Comparison of ENCODE assay signal across 18 cellular contexts in the genomic region with DNA sequence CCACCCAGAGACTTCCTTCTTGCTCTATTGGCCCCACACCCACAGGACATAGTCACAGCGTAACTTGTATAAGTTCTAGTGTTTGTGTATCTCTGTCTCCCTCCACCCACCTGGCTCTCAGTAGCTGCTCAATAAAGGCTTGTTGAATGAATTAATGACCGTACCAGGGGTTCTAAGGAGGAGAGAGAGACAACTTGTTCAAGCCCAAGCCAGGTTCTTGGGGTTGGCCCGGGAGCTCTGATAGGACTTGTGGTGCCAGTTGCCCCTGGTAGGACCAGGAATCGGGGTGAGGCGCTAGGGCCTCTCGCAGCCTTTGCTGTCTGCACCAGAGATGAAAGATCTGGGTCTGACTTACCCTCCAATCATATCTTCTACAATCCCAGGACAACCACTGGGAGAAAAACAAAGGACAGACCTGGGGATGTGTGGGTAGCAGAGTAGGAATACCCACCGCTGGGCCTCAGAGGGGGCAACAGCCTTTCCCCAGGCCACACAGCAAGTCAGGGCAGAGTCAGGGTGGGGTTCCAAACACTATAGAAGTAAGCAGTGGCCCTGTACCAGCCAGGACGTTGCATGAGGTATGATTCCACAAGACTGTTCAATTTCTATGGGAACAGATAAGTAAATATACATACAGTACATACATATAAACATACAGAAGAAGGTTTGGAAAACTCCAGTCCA. TPM values are rescaled to one million over a fixed set of nuclear protein-coding genes. Genes with fewer than 3 reads are reported as not detected.
DNase-seq lines count a peak whose midpoint lies in the region; ATAC-seq and TF ChIP-seq lines count a peak whose summit lies in the region.
"Had no signal": no experiment of that assay in that cellular context is flagged by ENCODE, and none has a peak within 500 bp of the region (broad histone marks: within the 10 kb centered on the region; RNA-seq: fewer than 3 reads in every experiment).

No MANE protein-coding gene starts in this region.

- H3K27me3 ChIP-seq in right atrium auricular region (no peaks in the 10 kb centered on the region), neural progenitor cell (no peaks in the 10 kb centered on the region), uterus (no peaks in the 10 kb centered on the region)
- H3K27me3 ChIP-seq: Peyer's patch had no signal

- H3K4me1 ChIP-seq in right atrium auricular region, result peaks cover 0 to 71% of the 10 kb centered on the region in 2 donors
- peaks cover 16% of the 10 kb centered on the region for H3K4me1 ChIP-seq in neural progenitor cell
- H3K4me1 ChIP-seq in uterus, result no peaks in the 10 kb centered on the region
- H3K4me1 ChIP-seq: HAP-1 had no signal

- no peak overlapping the region for H3K4me2 ChIP-seq in neural progenitor cell

- H3K9me3 Mint-ChIP-seq in brain, result no peaks in the 10 kb centered on the region
- no peaks in the 10 kb centered on the region for H3K9me3 Mint-ChIP-seq in neural progenitor cell
- H3K9me3 Mint-ChIP-seq: naive B cell, WTC11 had no signal

- H3K27ac Mint-ChIP-seq in brain (peak overlapping the region in 3 of 5 experiments; percentile 19 to 50 (median 29)), neural progenitor cell (peak overlapping the region; percentile 59)
- H3K27ac Mint-ChIP-seq: WTC11 had no signal

- H3K4me3 ChIP-seq in right atrium auricular region (no peak overlapping the region), neural progenitor cell (no peak overlapping the region), uterus (no peak overlapping the region)
- H3K4me3 ChIP-seq: HAP-1, Peyer's patch, transverse colon had no signal

- H3K9me3 ChIP-seq in right atrium auricular region (no peaks in the 10 kb centered on the region), neural progenitor cell (ENCODE audit: low read depth) (no peaks in the 10 kb centered on the region), uterus (no peaks in the 10 kb centered on the region)
- H3K9me3 ChIP-seq: HAP-1, Peyer's patch, transverse colon had no signal

- H3K4me1 Mint-ChIP-seq in brain (peaks cover 31% of the 10 kb centered on the region), neural progenitor cell (peaks cover 46% of the 10 kb centered on the region)

- no peak for ATAC-seq in Right ventricle myocardium inferior
- ATAC-seq: left lobe of liver, WTC11 had no signal

- TF ChIP-seq CTCF in right atrium auricular region (IDR thresholded peaks at IDR 0.05), result no peak
- no peak for TF ChIP-seq CTCF in brain (conservative IDR thresholded peaks at IDR 0.05)
- TF ChIP-seq CTCF in neural progenitor cell (IDR thresholded peaks at IDR 0.05), result no peak
- no peak for TF ChIP-seq CTCF in uterus (IDR thresholded peaks at IDR 0.05)

- no peaks in the 10 kb centered on the region for H3K79me2 ChIP-seq in neural progenitor cell (ENCODE audit: low read depth)

- no peak overlapping the region for H3K9ac ChIP-seq in neural progenitor cell

- peak overlapping the region; percentile 68 for H3K27ac ChIP-seq in right atrium auricular region
- H3K27ac ChIP-seq in neural progenitor cell, result no peak overlapping the region
- H3K27ac ChIP-seq in uterus, result peak overlapping the region; percentile 38 to 46

- no peak overlapping the region for H2AFZ ChIP-seq in neural progenitor cell (replicated peaks)

- TF ChIP-seq POLR2A in uterus (IDR thresholded peaks at IDR 0.05), result no peak

- no peaks in the 10 kb centered on the region for H4K20me1 ChIP-seq in neural progenitor cell (ENCODE audit: low read depth)

- H3K36me3 Mint-ChIP-seq in brain (no peaks in the 10 kb centered on the region), neural progenitor cell (no peaks in the 10 kb centered on the region)
- H3K36me3 Mint-ChIP-seq: naive B cell, WTC11 had no signal

- H3K4me3 Mint-ChIP-seq in brain (no peak overlapping the region), neural progenitor cell (no peak overlapping the region)
- H3K4me3 Mint-ChIP-seq: naive B cell, WTC11 had no signal

- H3K27me3 Mint-ChIP-seq in brain (peaks cover 8% of the 10 kb centered on the region), neural progenitor cell (ENCODE audit: insufficient read depth, low read depth) (peaks cover 11% of the 10 kb centered on the region)

- no peaks in the 10 kb centered on the region for H3F3A ChIP-seq in neural progenitor cell (ENCODE audit: low read depth)

- DNase-seq in right atrium auricular region (ENCODE audit: low spot score), result no peak
- DNase-seq in Right ventricle myocardium inferior (ENCODE audit: missing footprints), result no peak
- DNase-seq in neural progenitor cell (ENCODE audit: low spot score), result no peak
- no peak for DNase-seq in uterus
- no peak for DNase-seq in GM19238 (ENCODE audit: insufficient read length, low spot score)
- DNase-seq in COLO829 (ENCODE audit: low spot score), result no peak
- no peak for DNase-seq in mesenteric fat pad (ENCODE audit: low spot score)
- DNase-seq: activated gamma-delta T cell; naive B cell; NCI-H2107; NCI-H526 treated with DMSO at 0.1 percent for 48 hours; Peyer's patch; stimulated activated CD4-positive, alpha-beta T cell treated with anti-CD3 and anti-CD28 coated beads, Interleukin-1b, Interleukin-23, amount 100 ng/mL, for 48 hours; transverse colon had no signal

- no peaks in the 10 kb centered on the region for H3K36me3 ChIP-seq in right atrium auricular region
- no peaks in the 10 kb centered on the region for H3K36me3 ChIP-seq in neural progenitor cell
- H3K36me3 ChIP-seq in uterus, result no peaks in the 10 kb centered on the region
- H3K36me3 ChIP-seq: HAP-1, Peyer's patch, transverse colon had no signal

- intact Hi-C loops in Right ventricle myocardium inferior (cut with DNase I) (no loop called here), uterus (cut with DNase I; ENCODE audit: low total_unique reads) (no loop called here)

RNA-seq across cellular contexts. Expression of a gene that starts 5.3 kb away (rescaled TPM):
- total RNA-seq in right atrium auricular region (1,000 to 10,000 TPM in 1 of 2 donors, 100 to 1,000 TPM in 1; 680 to 1,303 TPM), Right ventricle myocardium inferior (581 TPM), neural progenitor cell (ENCODE audit: low replicate concordance) (0.22 and 0.28 TPM in 2 replicates), uterus (100 to 1,000 TPM; 136 to 639 (median 209) TPM), mesenteric fat pad (131 TPM)
- 34.7 TPM for polyA plus RNA-seq in brain (ENCODE audit: insufficient read depth, low read depth, low replicate concordance)

Comparison
In these comparisons a context has a peak if more than half of its experiments do, and no peak if none do; other contexts are left out.
1. RNA of a gene that starts 5.3 kb away (total RNA-seq): 680 to 1,303 TPM in right atrium auricular region, 581 TPM in Right ventricle myocardium inferior (single experiment), 136 to 639 TPM in uterus and 131 TPM in mesenteric fat pad (single experiment); 0.22 to 0.28 TPM in neural progenitor cell; every median in the first group is over 100 times any median in the second.